In the genomic region with DNA sequence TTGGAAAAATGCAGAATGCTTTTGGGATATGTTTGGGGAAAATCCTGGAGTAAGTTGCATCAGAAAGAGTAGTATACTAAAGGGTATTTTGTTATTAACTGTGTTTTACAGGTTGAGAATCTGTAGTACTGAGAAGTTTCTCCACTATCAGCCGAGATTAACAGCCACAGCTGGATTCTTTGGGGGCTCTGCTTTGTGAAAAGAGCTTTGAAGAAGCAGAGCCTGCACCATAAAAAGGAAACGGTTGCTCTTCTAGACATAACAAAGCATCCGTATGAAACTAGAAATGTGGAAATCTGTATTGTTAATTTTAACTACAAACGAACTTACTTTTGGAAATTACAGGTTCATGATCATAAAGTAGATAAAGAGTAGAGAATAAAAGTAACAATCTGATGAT, we compare ENCODE assay signal across 1 cellular context.
TF ChIP-seq lines count a peak whose summit lies in the region.

No MANE protein-coding gene starts in this region.

TF ChIP-seq in GM23338, 12 proteins besides CTCF, POLR2A, EP300 and RAD21 (continued from another document):
- TF ChIP-seq, protein P1, sequence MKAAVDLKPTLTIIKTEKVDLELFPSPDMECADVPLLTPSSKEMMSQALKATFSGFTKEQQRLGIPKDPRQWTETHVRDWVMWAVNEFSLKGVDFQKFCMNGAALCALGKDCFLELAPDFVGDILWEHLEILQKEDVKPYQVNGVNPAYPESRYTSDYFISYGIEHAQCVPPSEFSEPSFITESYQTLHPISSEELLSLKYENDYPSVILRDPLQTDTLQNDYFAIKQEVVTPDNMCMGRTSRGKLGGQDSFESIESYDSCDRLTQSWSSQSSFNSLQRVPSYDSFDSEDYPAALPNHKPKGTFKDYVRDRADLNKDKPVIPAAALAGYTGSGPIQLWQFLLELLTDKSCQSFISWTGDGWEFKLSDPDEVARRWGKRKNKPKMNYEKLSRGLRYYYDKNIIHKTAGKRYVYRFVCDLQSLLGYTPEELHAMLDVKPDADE (IDR thresholded peaks at IDR 0.05): no peak
- no peak for TF ChIP-seq ZNF114 (CRISPR knock-in tag; IDR thresholded peaks at IDR 0.05)
- no peak for TF ChIP-seq POLR2AphosphoS5 (IDR thresholded peaks at IDR 0.05; ENCODE audit: low read depth)
- no peak for TF ChIP-seq NANOG (IDR thresholded peaks at IDR 0.05; ENCODE audit: borderline replicate concordance)
- TF ChIP-seq STAT1 (IDR thresholded peaks at IDR 0.05; ENCODE audit: unreplicated experiment): no peak
- no peak for TF ChIP-seq ZNF331 (CRISPR knock-in tag; IDR thresholded peaks at IDR 0.05; ENCODE audit: low read depth)
